26 cellular contexts compared by ENCODE assay signal in the genomic region with DNA sequence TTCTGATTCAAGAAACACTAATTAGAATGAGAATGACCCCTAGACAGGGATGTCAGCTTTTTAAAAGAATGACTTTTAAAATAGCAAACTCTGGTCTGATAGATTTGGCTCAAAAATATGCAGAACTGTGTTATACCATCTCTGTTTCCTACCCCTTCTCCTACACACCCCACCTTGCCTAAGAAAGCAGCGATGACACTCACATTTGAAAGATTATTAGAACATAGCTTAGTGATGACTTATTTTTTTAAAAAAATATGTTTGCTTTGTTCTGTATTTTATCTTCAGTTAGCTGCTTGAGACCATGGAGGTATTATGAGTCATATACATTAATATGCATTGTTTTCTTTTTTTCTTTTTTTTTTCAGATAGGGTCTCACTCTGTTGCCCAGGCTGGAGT.
"Had no signal": no experiment of that assay in that cellular context is flagged by ENCODE, and none has a peak within 500 bp of the region (broad histone marks: within the 10 kb centered on the region; RNA-seq: fewer than 3 reads in every experiment).

No MANE protein-coding gene starts in this region.

- H3K9me3 ChIP-seq: ascending aorta, colonic mucosa, Peyer's patch had no signal

- H3K27ac ChIP-seq: ascending aorta, colonic mucosa, Peyer's patch, RWPE1 had no signal

- H3K27ac Mint-ChIP-seq: activated CD8-positive, alpha-beta memory T cell treated with anti-CD3 and anti-CD28 coated beads, Interleukin-2, amount 10 ng/mL, durations not matched to agents 7 days and 5 days; activated naive CD8-positive, alpha-beta T cell treated with anti-CD3 and anti-CD28 coated beads, Interleukin-2, amount 50 U/mL, for 24 hours; activated T-cell treated with anti-CD3 and anti-CD28 coated beads, Interleukin-2, amount 50 U/mL, for 24 hours; activated T-helper 1 cell treated with anti-CD3 and anti-CD28 coated beads, Interleukin-12 subunit alpha, Interleukin-12 subunit beta, Interleukin-2, Interleukin-4 antibody, amounts not matched to agents 30 ng/mL and 10 ng/mL and 1 ng/mL, durations not matched to agents 14 hours and 24 hours and 36 hours; T-helper 17 cell; WTC11 had no signal

- H3K9me3 Mint-ChIP-seq: activated naive CD4-positive, alpha-beta T cell treated with anti-CD3 and anti-CD28 coated beads, Interleukin-2, amount 50 U/mL, for 72 hours; activated naive CD8-positive, alpha-beta T cell treated with anti-CD3 and anti-CD28 coated beads, Interleukin-2, amount 50 U/mL, for 24 hours; activated T-cell treated with anti-CD3 and anti-CD28 coated beads, Interleukin-2, amount 50 U/mL, for 24 hours; activated T-helper 1 cell treated with anti-CD3 and anti-CD28 coated beads, Interleukin-12 subunit alpha, Interleukin-12 subunit beta, Interleukin-2, Interleukin-4 antibody, amounts not matched to agents 30 ng/mL and 10 ng/mL and 1 ng/mL, durations not matched to agents 14 hours and 24 hours and 36 hours; WTC11 had no signal

- H3K4me3 Mint-ChIP-seq: activated CD8-positive, alpha-beta memory T cell treated with anti-CD3 and anti-CD28 coated beads, Interleukin-2, amount 10 ng/mL, durations not matched to agents 7 days and 5 days; activated naive CD8-positive, alpha-beta T cell treated with anti-CD3 and anti-CD28 coated beads, Interleukin-2, amount 50 U/mL, for 24 hours; activated T-cell treated with anti-CD3 and anti-CD28 coated beads, Interleukin-2, amount 50 U/mL, for 24 hours; activated T-helper 1 cell treated with anti-CD3 and anti-CD28 coated beads, Interleukin-12 subunit alpha, Interleukin-12 subunit beta, Interleukin-2, Interleukin-4 antibody, amounts not matched to agents 30 ng/mL and 10 ng/mL and 1 ng/mL, durations not matched to agents 14 hours and 24 hours and 36 hours; T-helper 17 cell; WTC11 had no signal

- H3K36me3 Mint-ChIP-seq: activated CD8-positive, alpha-beta memory T cell treated with anti-CD3 and anti-CD28 coated beads, Interleukin-2, amount 10 ng/mL, durations not matched to agents 7 days and 5 days; activated naive CD4-positive, alpha-beta T cell treated with anti-CD3 and anti-CD28 coated beads, Interleukin-2, amount 50 U/mL, for 72 hours had no signal

- DNase-seq: activated CD4-positive, alpha-beta T cell treated with anti-CD3 and anti-CD28 coated beads for 48 hours; activated CD4-positive, alpha-beta T cell treated with anti-CD3 and anti-CD28 coated beads, Interleukin-2, amount 50 U/mL, for 48 hours; activated CD4-positive, CD25-positive, alpha-beta regulatory T cell treated with anti-CD3 and anti-CD28 coated beads, Interleukin-2, amount 50 U/mL, for 72 hours; activated CD8-positive, alpha-beta memory T cell treated with anti-CD3 and anti-CD28 coated beads, Interleukin-2, amount 10 ng/mL, durations not matched to agents 7 days and 5 days; activated effector memory CD4-positive, alpha-beta T cell treated with anti-CD3 and anti-CD28 coated beads, Interleukin-2, amount 50 U/mL, for 16 hours; activated naive CD4-positive, alpha-beta T cell treated with Interleukin-2 at 50 U/mL for 16 hours; activated naive CD8-positive, alpha-beta T cell treated with anti-CD3 and anti-CD28 coated beads, Interleukin-2, amount 50 U/mL, for 24 hours; activated T-cell treated with anti-CD3 and anti-CD28 coated beads, Interleukin-2, amount 50 U/mL, for 24 hours; amniotic stem cell; cerebellar nuclear complex; colonic mucosa; KG1; MM.1S; NCI-H1417; NCI-H1930; NCI-H510A treated with DMSO at 0.1 percent for 48 hours; NCI-H69; Peyer's patch; Right ventricle myocardium superior; T-helper 17 cell; T-helper 9 cell had no signal

- H3K27me3 ChIP-seq: ascending aorta, colonic mucosa, Peyer's patch had no signal

- H3K4me1 Mint-ChIP-seq: activated CD8-positive, alpha-beta memory T cell treated with anti-CD3 and anti-CD28 coated beads, Interleukin-2, amount 10 ng/mL, durations not matched to agents 7 days and 5 days; T-helper 17 cell had no signal

- H3K27me3 Mint-ChIP-seq: activated CD8-positive, alpha-beta memory T cell treated with anti-CD3 and anti-CD28 coated beads, Interleukin-2, amount 10 ng/mL, durations not matched to agents 7 days and 5 days; activated naive CD8-positive, alpha-beta T cell treated with anti-CD3 and anti-CD28 coated beads, Interleukin-2, amount 50 U/mL, for 24 hours; activated T-cell treated with anti-CD3 and anti-CD28 coated beads, Interleukin-2, amount 50 U/mL, for 24 hours; T-helper 17 cell had no signal

- H3K4me3 ChIP-seq: ascending aorta, colonic mucosa, Peyer's patch had no signal

- H3K4me1 ChIP-seq: ascending aorta, colonic mucosa, Peyer's patch had no signal

- H3K36me3 ChIP-seq: ascending aorta, colonic mucosa, Peyer's patch had no signal
